Comparison of ENCODE assay signal across 22 cellular contexts in genomic region chr19:28324275-28325060, GRCh38.
A peak's percentile ranks its signal among the peaks of the same experiment; 100 is the strongest.
DNase-seq lines count a peak whose midpoint lies in the region; ATAC-seq and TF ChIP-seq lines count a peak whose summit lies in the region.
"Had no signal": no experiment of that assay in that cellular context is flagged by ENCODE, and none has a peak within 500 bp of the region (broad histone marks: within the 10 kb centered on the region; RNA-seq: fewer than 3 reads in every experiment).

No MANE protein-coding gene starts in this region.

- peaks cover 7% of the 10 kb centered on the region for H3K27me3 ChIP-seq in SK-N-SH (ENCODE audit: insufficient read depth)
- no peaks in the 10 kb centered on the region for H3K27me3 ChIP-seq in hepatocyte
- H3K27me3 ChIP-seq: BLaER1 treated with 17β-estradiol and CSF1 and Interleukin-3, amounts not matched to agents 10 nM and 100 nM; upper lobe of right lung had no signal

- H2AFZ ChIP-seq in SK-N-SH (ENCODE audit: low read depth) (no peak overlapping the region), hepatocyte (no peak overlapping the region)

- CTCF ChIA-PET in SK-N-SH (lab: Yijun Ruan, JAX) = interaction anchor here (0.7 to 1.7 kb wide), 4 partner anchors 90 to 370 kb away, joined by 3 to 7 read pairs (median 4); no protein-coding TSS in a partner anchor

- H3K4me1 ChIP-seq in SK-N-SH (ENCODE audit: control insufficient read depth in 1 of 2, insufficient read depth in 2 of 2, low read depth in 1 of 2, low read length in 1 of 2) (no peaks in the 10 kb centered on the region), hepatocyte (ENCODE audit: insufficient read depth) (no peaks in the 10 kb centered on the region)
- H3K4me1 ChIP-seq: A549, upper lobe of right lung had no signal

- H3K79me2 ChIP-seq in SK-N-SH (ENCODE audit: insufficient read depth) (no peaks in the 10 kb centered on the region), hepatocyte (no peaks in the 10 kb centered on the region)

- H3K9me3 ChIP-seq in SK-N-SH (no peaks in the 10 kb centered on the region), hepatocyte (ENCODE audit: low read depth) (no peaks in the 10 kb centered on the region)
- H3K9me3 ChIP-seq: A549, upper lobe of right lung had no signal

- H3K9ac ChIP-seq in SK-N-SH = no peak overlapping the region
- H3K9ac ChIP-seq: BLaER1 treated with 17β-estradiol and CSF1 and Interleukin-3, amounts not matched to agents 10 nM and 100 nM had no signal

- H3K27ac Mint-ChIP-seq in naive thymus-derived CD8-positive, alpha-beta T cell = no peak overlapping the region
- H3K27ac Mint-ChIP-seq: activated B cell treated with CpG ODN at 0.5 μM for 24 hours; activated CD8-positive, alpha-beta T cell treated with anti-CD3 and anti-CD28 coated beads, Interleukin-2, amount 10 ng/mL, durations not matched to agents 7 days and 5 days; activated naive CD4-positive, alpha-beta T cell treated with anti-CD3 and anti-CD28 coated beads for 36 hours; activated T-cell treated with anti-CD3 and anti-CD28 coated beads, Interleukin-2, amount 50 U/mL, for 24 hours; IgD-negative memory B cell; stimulated activated naive CD8-positive, alpha-beta T cell treated with anti-CD3 and anti-CD28 coated beads, Interleukin-15, Interleukin-2, amounts not matched to agents 100 ng/mL and 50 ng/mL, for 24 hours; T-helper 1 cell treated with Interleukin-12 subunit alpha and Interleukin-12 subunit beta and Interleukin-4 antibody, amounts not matched to agents 30 μg/mL and 1 μg/mL, for 36 hours had no signal

- H3K4me2 ChIP-seq in SK-N-SH (no peak overlapping the region), hepatocyte (no peak overlapping the region)
- H3K4me2 ChIP-seq: A549; BLaER1 treated with 17β-estradiol and CSF1 and Interleukin-3, amounts not matched to agents 10 nM and 100 nM had no signal

- TF ChIP-seq RAD21 in SK-N-SH (IDR thresholded peaks at IDR 0.05; ENCODE audit: low read length) = no peak

- H3K36me3 ChIP-seq in SK-N-SH (replicated peaks in 1 of 2; ENCODE audit: control insufficient read depth in 1 of 2, insufficient read depth in 2 of 2, low read length in 1 of 2) = no peaks in the 10 kb centered on the region
- no peaks in the 10 kb centered on the region for H3K36me3 ChIP-seq in hepatocyte (replicated peaks; ENCODE audit: insufficient read depth, low read depth)
- H3K36me3 ChIP-seq: BLaER1 treated with 17β-estradiol and CSF1 and Interleukin-3, amounts not matched to agents 10 nM and 100 nM; upper lobe of right lung had no signal

- no peaks in the 10 kb centered on the region for H3F3A ChIP-seq in SK-N-SH (replicated peaks; ENCODE audit: insufficient read depth)

- H3K4me3 ChIP-seq in SK-N-SH (ENCODE audit: low read depth in 2 of 2, low read length in 1 of 2) (no peak overlapping the region), hepatocyte (no peak overlapping the region)
- H3K4me3 ChIP-seq: A549; BLaER1 treated with 17β-estradiol and CSF1 and Interleukin-3, amounts not matched to agents 10 nM and 100 nM; upper lobe of right lung had no signal

- POLR2A ChIA-PET in SK-N-SH (lab: Yijun Ruan, JAX) = no interaction called here
- POLR2A ChIA-PET in naive thymus-derived CD8-positive, alpha-beta T cell (lab: Charles Lee) = no interaction called here

- 0% methylated on average over 5 of the region's 5 CpGs for WGBS in SK-N-SH (ENCODE audit: low lambda C conversion rate)
- WGBS in hepatocyte (ENCODE audit: low lambda C conversion rate, missing lambda C conversion rate) = 44% methylated on average over 5 of the region's 5 CpGs

- no peaks in the 10 kb centered on the region for H3K9me2 ChIP-seq in SK-N-SH
- H3K9me2 ChIP-seq in hepatocyte (replicated peaks; ENCODE audit: insufficient read depth) = no peaks in the 10 kb centered on the region

- peaks cover 0 to 1% (median 0%) of the 10 kb centered on the region in 3 donors for H3K36me3 Mint-ChIP-seq in naive thymus-derived CD8-positive, alpha-beta T cell
- H3K36me3 Mint-ChIP-seq: IgD-negative memory B cell; naive thymus-derived CD4-positive, alpha-beta T cell had no signal

- no peak overlapping the region for H3K27ac ChIP-seq in SK-N-SH (ENCODE audit: low read depth in 2 of 2, low read length in 1 of 2)
- H3K27ac ChIP-seq in hepatocyte = no peak overlapping the region
- H3K27ac ChIP-seq: A549; BLaER1 treated with 17β-estradiol and CSF1 and Interleukin-3, amounts not matched to agents 10 nM and 100 nM; upper lobe of right lung had no signal

- ATAC-seq in SK-N-SH treated with all-trans-retinoic acid at 6 μM for 48 hours (no peak), HG02642 (IDR thresholded peaks at IDR 0.05; ENCODE audit: poor library complexity, unreplicated experiment) (no peak)
- no peak for ATAC-seq in naive thymus-derived CD8-positive, alpha-beta T cell
- ATAC-seq: activated CD8-positive, alpha-beta T cell treated with anti-CD3 and anti-CD28 coated beads, Interleukin-2, amount 10 ng/mL, durations not matched to agents 7 days and 5 days; naive thymus-derived CD4-positive, alpha-beta T cell had no signal

- H4K20me1 ChIP-seq in SK-N-SH (ENCODE audit: insufficient read depth) = no peaks in the 10 kb centered on the region
- no peaks in the 10 kb centered on the region for H4K20me1 ChIP-seq in hepatocyte (ENCODE audit: insufficient read depth, poor library complexity, severe bottlenecking)
- H4K20me1 ChIP-seq: BLaER1 treated with 17β-estradiol and CSF1 and Interleukin-3, amounts not matched to agents 10 nM and 100 nM had no signal

- no peak for TF ChIP-seq EP300 in SK-N-SH (IDR thresholded peaks at IDR 0.05; ENCODE audit: borderline replicate concordance in 1 of 2, low read depth in 1 of 2, low read length in 1 of 2)

- TF ChIP-seq CTCF in SK-N-SH (IDR thresholded peaks at IDR 0.05) (peak; percentile 14; the same call in 1 of the 2 replicates), hepatocyte (IDR thresholded peaks at IDR 0.05; ENCODE audit: poor library complexity) (peak; percentile 18)

- peaks cover 0 to 6% (median 0%) of the 10 kb centered on the region in 5 donors for H3K27me3 Mint-ChIP-seq in naive thymus-derived CD8-positive, alpha-beta T cell
- H3K27me3 Mint-ChIP-seq: activated B cell treated with CpG ODN at 0.5 μM for 24 hours; activated T-cell treated with anti-CD3 and anti-CD28 coated beads, Interleukin-2, amount 50 U/mL, for 24 hours; IgD-negative memory B cell; naive thymus-derived CD4-positive, alpha-beta T cell; stimulated activated naive CD8-positive, alpha-beta T cell treated with anti-CD3 and anti-CD28 coated beads, Interleukin-15, Interleukin-2, amounts not matched to agents 100 ng/mL and 50 ng/mL, for 24 hours had no signal

- H3K4me3 Mint-ChIP-seq in naive thymus-derived CD8-positive, alpha-beta T cell = no peak overlapping the region
- H3K4me3 Mint-ChIP-seq: activated B cell treated with CpG ODN at 0.5 μM for 24 hours; activated CD8-positive, alpha-beta T cell treated with anti-CD3 and anti-CD28 coated beads, Interleukin-2, amount 10 ng/mL, durations not matched to agents 7 days and 5 days; activated naive CD4-positive, alpha-beta T cell treated with anti-CD3 and anti-CD28 coated beads for 36 hours; activated T-cell treated with anti-CD3 and anti-CD28 coated beads, Interleukin-2, amount 50 U/mL, for 24 hours; IgD-negative memory B cell; naive thymus-derived CD4-positive, alpha-beta T cell; stimulated activated naive CD8-positive, alpha-beta T cell treated with anti-CD3 and anti-CD28 coated beads, Interleukin-15, Interleukin-2, amounts not matched to agents 100 ng/mL and 50 ng/mL, for 24 hours; T-helper 1 cell treated with Interleukin-12 subunit alpha and Interleukin-12 subunit beta and Interleukin-4 antibody, amounts not matched to agents 30 μg/mL and 1 μg/mL, for 36 hours had no signal

- peaks cover 0 to 3% (median 0%) of the 10 kb centered on the region in 4 donors for H3K4me1 Mint-ChIP-seq in naive thymus-derived CD8-positive, alpha-beta T cell
- H3K4me1 Mint-ChIP-seq: activated B cell treated with CpG ODN at 0.5 μM for 24 hours, IgD-negative memory B cell had no signal

- H3K9me3 Mint-ChIP-seq in naive thymus-derived CD8-positive, alpha-beta T cell = peaks cover 0 to 11% (median 0%) of the 10 kb centered on the region in 9 donors
- H3K9me3 Mint-ChIP-seq: stimulated activated naive CD8-positive, alpha-beta T cell treated with anti-CD3 and anti-CD28 coated beads, Interleukin-15, Interleukin-2, amounts not matched to agents 100 ng/mL and 50 ng/mL, for 24 hours had no signal

- DNase-seq in SK-N-SH = no peak
- peak; percentile 9 for DNase-seq in RKO (ENCODE audit: low spot score)
- DNase-seq in hepatocyte (ENCODE audit: low spot score) = no peak
- no peak for DNase-seq in ecto neural progenitor cell (ENCODE audit: low spot score)
- no peak for DNase-seq in NCI-H146 treated with DMSO at 0.1 percent for 48 hours (lab: John Stamatoyannopoulos, UW; ENCODE audit: unreplicated experiment)
- no peak for DNase-seq in naive thymus-derived CD8-positive, alpha-beta T cell
- DNase-seq: activated B cell treated with CpG ODN at 0.5 μM for 24 hours; activated T-cell treated with anti-CD3 and anti-CD28 coated beads, Interleukin-2, amount 50 U/mL, for 24 hours; kidney; NCI-H510A; SIG-M5; upper lobe of right lung had no signal

TF ChIP-seq in SK-N-SH, 30 proteins besides CTCF, POLR2A, EP300 and RAD21 (continues in another document):
- no peak for TF ChIP-seq TCF12 (IDR thresholded peaks at IDR 0.05)
- TF ChIP-seq GATA2 (CRISPR knock-in tag; IDR thresholded peaks at IDR 0.05) = no peak
- TF ChIP-seq NRF1 (IDR thresholded peaks at IDR 0.05; ENCODE audit: low read depth, low read length) = no peak
- TF ChIP-seq TEAD4 (IDR thresholded peaks at IDR 0.05; ENCODE audit: borderline replicate concordance, insufficient read depth) = no peak

TF ChIP-seq in SK-N-SH treated with all-trans-retinoic acid at 6 μM for 48 hours, 23 proteins besides CTCF, POLR2A, EP300 and RAD21 (continues in another document):
- TF ChIP-seq ESRRG (CRISPR knock-in tag; IDR thresholded peaks at IDR 0.05) (no peak), BACH2 (CRISPR knock-in tag; IDR thresholded peaks at IDR 0.05; ENCODE audit: borderline replicate concordance) (no peak), ISL1 (CRISPR knock-in tag; IDR thresholded peaks at IDR 0.05) (no peak), ZNF70 (CRISPR knock-in tag; IDR thresholded peaks at IDR 0.05) (no peak)
- TF ChIP-seq, protein P1, sequence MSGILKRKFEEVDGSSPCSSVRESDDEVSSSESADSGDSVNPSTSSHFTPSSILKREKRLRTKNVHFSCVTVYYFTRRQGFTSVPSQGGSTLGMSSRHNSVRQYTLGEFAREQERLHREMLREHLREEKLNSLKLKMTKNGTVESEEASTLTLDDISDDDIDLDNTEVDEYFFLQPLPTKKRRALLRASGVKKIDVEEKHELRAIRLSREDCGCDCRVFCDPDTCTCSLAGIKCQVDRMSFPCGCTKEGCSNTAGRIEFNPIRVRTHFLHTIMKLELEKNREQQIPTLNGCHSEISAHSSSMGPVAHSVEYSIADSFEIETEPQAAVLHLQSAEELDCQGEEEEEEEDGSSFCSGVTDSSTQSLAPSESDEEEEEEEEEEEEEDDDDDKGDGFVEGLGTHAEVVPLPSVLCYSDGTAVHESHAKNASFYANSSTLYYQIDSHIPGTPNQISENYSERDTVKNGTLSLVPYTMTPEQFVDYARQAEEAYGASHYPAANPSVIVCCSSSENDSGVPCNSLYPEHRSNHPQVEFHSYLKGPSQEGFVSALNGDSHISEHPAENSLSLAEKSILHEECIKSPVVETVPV (CRISPR knock-in tag; IDR thresholded peaks at IDR 0.05) = no peak
